17 cellular contexts compared by ENCODE assay signal in the genomic region with DNA sequence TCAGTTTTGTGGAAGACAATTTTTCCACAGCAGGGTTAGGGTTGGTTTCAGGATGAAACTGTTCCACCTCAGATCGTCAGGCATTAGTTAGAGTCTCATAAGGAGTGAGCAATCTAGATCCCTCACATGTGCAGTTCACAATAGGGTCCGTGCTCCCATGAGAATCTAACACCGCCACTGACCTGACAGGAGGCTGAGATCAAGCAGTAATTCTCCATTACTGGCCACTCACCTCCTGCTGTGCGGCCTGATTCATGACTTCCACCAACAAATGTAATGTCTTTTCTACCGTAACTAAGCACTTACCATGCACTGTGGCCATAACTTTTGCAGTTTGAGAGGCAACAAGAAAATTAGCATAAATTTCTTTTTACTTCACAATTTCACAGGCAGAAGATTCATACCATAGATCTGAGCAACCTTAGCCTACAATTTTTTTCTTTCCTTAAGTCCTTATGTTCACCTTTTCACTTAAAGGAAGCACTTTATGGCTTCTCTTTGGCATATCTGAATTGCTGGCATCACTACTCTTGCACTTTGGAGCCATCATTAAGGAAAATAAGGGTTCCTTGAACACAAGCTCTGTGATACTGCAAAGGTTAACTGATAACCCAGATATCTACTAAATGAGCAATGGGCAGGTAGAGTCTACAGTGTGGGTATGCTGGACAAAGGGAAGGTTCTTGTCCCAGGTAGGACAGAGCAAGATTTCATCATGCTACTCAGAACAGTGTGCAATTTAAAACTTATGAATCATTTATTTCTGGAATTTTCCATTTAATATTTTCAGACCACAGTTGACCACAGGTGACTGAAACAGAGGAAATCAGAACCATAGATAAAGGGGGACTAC.
A peak's percentile ranks its signal among the peaks of the same experiment; 100 is the strongest.
DNase-seq lines count a peak whose midpoint lies in the region; ATAC-seq and TF ChIP-seq lines count a peak whose summit lies in the region.
"Had no signal": no experiment of that assay in that cellular context is flagged by ENCODE, and none has a peak within 500 bp of the region (broad histone marks: within the 10 kb centered on the region; RNA-seq: fewer than 3 reads in every experiment).

No MANE protein-coding gene starts in this region.

- H3K4me3 ChIP-seq in brain microvascular endothelial cell (ENCODE audit: low read depth, low read length) (no peak overlapping the region), transverse colon (no peak overlapping the region)
- H3K4me3 ChIP-seq: prostate gland, tibial nerve had no signal

- no peak for TF ChIP-seq POLR2A in transverse colon (IDR thresholded peaks at IDR 0.05)

- 90% methylated on average over 5 of the region's 5 CpGs; no CpG with 5 or more reads in 1 of the 2 donors for WGBS in transverse colon (ENCODE audit: low coverage in 1 of 2), 2 donors

- H3K4me1 ChIP-seq in transverse colon: peaks cover 3 to 51% (median 32%) of the 10 kb centered on the region in 4 donors

- H3K27ac ChIP-seq in brain microvascular endothelial cell (no peak overlapping the region), transverse colon (peak overlapping the region; percentile 44 to 77 (median 62))
- H3K27ac ChIP-seq: prostate gland, tibial nerve had no signal

- no peak overlapping the region for H3K27ac Mint-ChIP-seq in activated T-cell treated with anti-CD3 and anti-CD28 coated beads, Interleukin-2, amount 50 U/mL, for 72 hours
- H3K27ac Mint-ChIP-seq: activated CD4-positive, alpha-beta T cell treated with anti-CD3 and anti-CD28 coated beads, Interleukin-2, amount 10 ng/mL, durations not matched to agents 7 days and 5 days had no signal

- no peak for DNase-seq in activated T-cell treated with anti-CD3 and anti-CD28 coated beads, Interleukin-2, amount 50 U/mL, for 72 hours
- DNase-seq in activated T-cell treated with anti-CD3 and anti-CD28 coated beads, Interleukin-2, amount 50 U/mL, for 4 hours: no peak
- peak; percentile 21 for DNase-seq in brain microvascular endothelial cell
- DNase-seq in transverse colon: no peak
- no peak for DNase-seq in EL
- no peak for DNase-seq in stimulated activated CD4-positive, alpha-beta T cell treated with anti-CD3 and anti-CD28 coated beads, Interleukin-2, amount 100 ng/mL, for 48 hours
- DNase-seq: activated CD4-positive, alpha-beta T cell treated with anti-CD3 and anti-CD28 coated beads, Interleukin-2, amount 10 ng/mL, durations not matched to agents 7 days and 5 days; aorta; cortex of kidney; H7; left cardiac atrium; NCI-H2081 treated with DMSO at 0.1 percent for 48 hours; NCI-H748 treated with DMSO at 0.1 percent for 48 hours had no signal

- TF ChIP-seq CTCF in brain microvascular endothelial cell (IDR thresholded peaks at IDR 0.05; ENCODE audit: low read depth, low read length, missing control alignments) (no peak), transverse colon (IDR thresholded peaks at IDR 0.05) (no peak)

- H3K4me1 Mint-ChIP-seq in activated T-cell treated with anti-CD3 and anti-CD28 coated beads, Interleukin-2, amount 50 U/mL, for 72 hours (ENCODE audit: low read depth): no peaks in the 10 kb centered on the region
- no peaks in the 10 kb centered on the region for H3K4me1 Mint-ChIP-seq in activated T-cell treated with anti-CD3 and anti-CD28 coated beads, Interleukin-2, amount 50 U/mL, for 4 hours (ENCODE audit: low read depth)

- ATAC-seq in activated T-cell treated with anti-CD3 and anti-CD28 coated beads, Interleukin-2, amount 50 U/mL, for 72 hours (replicated peaks in 1 of 2): peak; percentile 49 to 60
- ATAC-seq in activated T-cell treated with anti-CD3 and anti-CD28 coated beads, Interleukin-2, amount 50 U/mL, for 4 hours: no peak
- ATAC-seq in HG03108 (IDR thresholded peaks at IDR 0.05; ENCODE audit: unreplicated experiment): peak; percentile 12
- no peak for ATAC-seq in HG03460 (IDR thresholded peaks at IDR 0.05; ENCODE audit: unreplicated experiment)
- ATAC-seq: left cardiac atrium had no signal

- intact Hi-C loops in transverse colon (cut with DNase I; ENCODE audit: low total_unique reads): no loop called here

- TF ChIP-seq EP300 in transverse colon (IDR thresholded peaks at IDR 0.05; ENCODE audit: low read depth): no peak

- H3K9me3 ChIP-seq in transverse colon: no peaks in the 10 kb centered on the region
- H3K9me3 ChIP-seq: prostate gland, tibial nerve had no signal

- no peaks in the 10 kb centered on the region for H3K36me3 ChIP-seq in brain microvascular endothelial cell (replicated peaks)
- no peaks in the 10 kb centered on the region for H3K36me3 ChIP-seq in transverse colon
- H3K36me3 ChIP-seq: prostate gland, tibial nerve had no signal

- in situ Hi-C loops in brain microvascular endothelial cell (cut with HindIII; ENCODE audit: low pct_ligation_motif_present, low sequenced_read_pairs) (no loop called here), transverse colon (cut with MboI; ENCODE audit: low pct_ligation_motif_present in 1 of 4, low pct_unique_long_range_greater_than_20kb in 1 of 4, low sequenced_read_pairs in 3 of 4) (no loop called here)

- peaks cover 0 to 1% of the 10 kb centered on the region in 2 donors for H3K36me3 Mint-ChIP-seq in activated T-cell treated with anti-CD3 and anti-CD28 coated beads, Interleukin-2, amount 50 U/mL, for 72 hours (ENCODE audit: insufficient read depth in 2 of 2)
- H3K36me3 Mint-ChIP-seq in activated T-cell treated with anti-CD3 and anti-CD28 coated beads, Interleukin-2, amount 50 U/mL, for 4 hours (ENCODE audit: insufficient read depth): no peaks in the 10 kb centered on the region

- H3K27me3 ChIP-seq in brain microvascular endothelial cell (replicated peaks) (no peaks in the 10 kb centered on the region), transverse colon (no peaks in the 10 kb centered on the region)
- H3K27me3 ChIP-seq: tibial nerve had no signal

- no peak overlapping the region for H3K4me3 Mint-ChIP-seq in activated T-cell treated with anti-CD3 and anti-CD28 coated beads, Interleukin-2, amount 50 U/mL, for 72 hours
- no peak overlapping the region for H3K4me3 Mint-ChIP-seq in activated T-cell treated with anti-CD3 and anti-CD28 coated beads, Interleukin-2, amount 50 U/mL, for 4 hours
- H3K4me3 Mint-ChIP-seq: activated CD4-positive, alpha-beta T cell treated with anti-CD3 and anti-CD28 coated beads, Interleukin-2, amount 10 ng/mL, durations not matched to agents 7 days and 5 days had no signal

- no peaks in the 10 kb centered on the region for H3K27me3 Mint-ChIP-seq in activated T-cell treated with anti-CD3 and anti-CD28 coated beads, Interleukin-2, amount 50 U/mL, for 72 hours (ENCODE audit: low read depth)
- H3K27me3 Mint-ChIP-seq in activated T-cell treated with anti-CD3 and anti-CD28 coated beads, Interleukin-2, amount 50 U/mL, for 4 hours (ENCODE audit: low read depth): no peaks in the 10 kb centered on the region
- H3K27me3 Mint-ChIP-seq: activated CD4-positive, alpha-beta T cell treated with anti-CD3 and anti-CD28 coated beads, Interleukin-2, amount 10 ng/mL, durations not matched to agents 7 days and 5 days had no signal

- H3K9me3 Mint-ChIP-seq in activated T-cell treated with anti-CD3 and anti-CD28 coated beads, Interleukin-2, amount 50 U/mL, for 72 hours: no peaks in the 10 kb centered on the region
- H3K9me3 Mint-ChIP-seq in activated T-cell treated with anti-CD3 and anti-CD28 coated beads, Interleukin-2, amount 50 U/mL, for 4 hours: no peaks in the 10 kb centered on the region
- H3K9me3 Mint-ChIP-seq: activated CD4-positive, alpha-beta T cell treated with anti-CD3 and anti-CD28 coated beads, Interleukin-2, amount 10 ng/mL, durations not matched to agents 7 days and 5 days had no signal

Comparison
In these comparisons a context has a peak if more than half of its experiments do, and no peak if none do; other contexts are left out.
1. ATAC-seq: peak in activated T-cell treated with anti-CD3 and anti-CD28 coated beads, Interleukin-2, amount 50 U/mL, for 72 hours (2 of 2) and HG03108 (single experiment); none in activated T-cell treated with anti-CD3 and anti-CD28 coated beads, Interleukin-2, amount 50 U/mL, for 4 hours (0 of 2) and HG03460 (single experiment).